ENCODE assay signal across 30 cellular contexts in genomic region chr18:74265546-74266098, GRCh38. TPM values are rescaled to one million over a fixed set of nuclear protein-coding genes. Genes with fewer than 3 reads are reported as not detected.
"Had no signal": no experiment of that assay in that cellular context is flagged by ENCODE, and none has a peak within 500 bp of the region (broad histone marks: within the 10 kb centered on the region; RNA-seq: fewer than 3 reads in every experiment).

No MANE protein-coding gene starts in this region.

- H3K9me3 Mint-ChIP-seq: activated CD4-positive, alpha-beta T cell treated with anti-CD3 and anti-CD28 coated beads, Interleukin-2, amount 10 ng/mL, durations not matched to agents 7 days and 5 days; activated naive CD4-positive, alpha-beta T cell treated with anti-CD3 and anti-CD28 coated beads, Interleukin-2, amount 50 U/mL, for 72 hours; activated T-helper 17 cell treated with anti-CD3 and anti-CD28 coated beads, Interleukin-2, amount 50 U/mL, for 72 hours; dendritic cell treated with granulocyte-macrophage colony-stimulating factor and Interleukin-4, amounts not matched to agents 40 ng/mL and 50 ng/mL, for 4 days; mesothelial cell of epicardium; nephron; T-cell; T-helper 2 cell treated with Interferon-gamma antibody and Interleukin-4, amounts not matched to agents 5 μg/mL and 100 μg/mL, for 36 hours had no signal

- H3K4me3 Mint-ChIP-seq: activated CD4-positive, alpha-beta T cell treated with anti-CD3 and anti-CD28 coated beads, Interleukin-2, amount 10 ng/mL, durations not matched to agents 7 days and 5 days; activated CD8-positive, alpha-beta T cell treated with anti-CD3 and anti-CD28 coated beads, Interleukin-2, amount 10 ng/mL, durations not matched to agents 7 days and 5 days; activated T-helper 17 cell treated with anti-CD3 and anti-CD28 coated beads, Interleukin-2, amount 50 U/mL, for 72 hours; dendritic cell treated with granulocyte-macrophage colony-stimulating factor and Interleukin-4, amounts not matched to agents 40 ng/mL and 50 ng/mL, for 4 days; mesothelial cell of epicardium; nephron; T-cell; T-helper 2 cell treated with Interferon-gamma antibody and Interleukin-4, amounts not matched to agents 5 μg/mL and 100 μg/mL, for 36 hours had no signal

- H3K27ac Mint-ChIP-seq: activated CD4-positive, alpha-beta T cell treated with anti-CD3 and anti-CD28 coated beads, Interleukin-2, amount 10 ng/mL, durations not matched to agents 7 days and 5 days; activated CD8-positive, alpha-beta T cell treated with anti-CD3 and anti-CD28 coated beads, Interleukin-2, amount 10 ng/mL, durations not matched to agents 7 days and 5 days; activated naive CD4-positive, alpha-beta T cell treated with anti-CD3 and anti-CD28 coated beads, Interleukin-2, amount 50 U/mL, for 72 hours; activated T-helper 17 cell treated with anti-CD3 and anti-CD28 coated beads, Interleukin-2, amount 50 U/mL, for 72 hours; dendritic cell treated with granulocyte-macrophage colony-stimulating factor and Interleukin-4, amounts not matched to agents 40 ng/mL and 50 ng/mL, for 4 days; mesothelial cell of epicardium; T-cell; T-helper 2 cell treated with Interferon-gamma antibody and Interleukin-4, amounts not matched to agents 5 μg/mL and 100 μg/mL, for 36 hours had no signal

- H3K4me3 ChIP-seq: heart left ventricle, left lung, pancreas, tibial artery had no signal

- H3K36me3 ChIP-seq: brain microvascular endothelial cell, neutrophil had no signal

- H3K9me3 ChIP-seq: heart left ventricle, left lung, neutrophil, pancreas, tibial artery had no signal

- FAIRE-seq: endometrium, pancreas had no signal

- H3K27me3 Mint-ChIP-seq: activated CD4-positive, alpha-beta T cell treated with anti-CD3 and anti-CD28 coated beads, Interleukin-2, amount 10 ng/mL, durations not matched to agents 7 days and 5 days; activated T-helper 17 cell treated with anti-CD3 and anti-CD28 coated beads, Interleukin-2, amount 50 U/mL, for 72 hours; dendritic cell treated with granulocyte-macrophage colony-stimulating factor and Interleukin-4, amounts not matched to agents 40 ng/mL and 50 ng/mL, for 4 days; T-cell had no signal

- ATAC-seq: activated CD8-positive, alpha-beta T cell treated with anti-CD3 and anti-CD28 coated beads, Interleukin-2, amount 10 ng/mL, durations not matched to agents 7 days and 5 days; activated T-helper 17 cell treated with anti-CD3 and anti-CD28 coated beads, Interleukin-2, amount 50 U/mL, for 72 hours; heart left ventricle; sciatic nerve; stimulated activated naive CD8-positive, alpha-beta T cell treated with anti-CD3 and anti-CD28 coated beads, Interleukin-15, Interleukin-2, amounts not matched to agents 100 U/mL and 50 U/mL, for 24 hours; T-cell had no signal

- H3K4me1 ChIP-seq: tibial artery had no signal

- H3K4me1 Mint-ChIP-seq: activated CD4-positive, alpha-beta T cell treated with anti-CD3 and anti-CD28 coated beads, Interleukin-2, amount 10 ng/mL, durations not matched to agents 7 days and 5 days had no signal

- H3K27me3 ChIP-seq: brain microvascular endothelial cell, heart left ventricle, left lung, neutrophil, pancreas, tibial artery had no signal

- DNase-seq: activated CD4-positive, alpha-beta T cell treated with anti-CD3 and anti-CD28 coated beads, Interleukin-2, amount 10 ng/mL, durations not matched to agents 7 days and 5 days; activated CD4-positive, CD25-positive, alpha-beta regulatory T cell treated with anti-CD3 and anti-CD28 coated beads, Interleukin-2, amount 50 U/mL, for 72 hours; activated CD8-positive, alpha-beta T cell treated with anti-CD3 and anti-CD28 coated beads, Interleukin-2, amount 10 ng/mL, durations not matched to agents 7 days and 5 days; aorta; caudate nucleus; effector CD4-positive, alpha-beta T cell; heart left ventricle; left lung; pancreas; stimulated activated CD4-positive, alpha-beta T cell treated with anti-CD3 and anti-CD28 coated beads, Interleukin-2, amount 100 ng/mL, for 48 hours; stimulated activated naive CD8-positive, alpha-beta T cell treated with anti-CD3 and anti-CD28 coated beads, Interleukin-15, Interleukin-2, amounts not matched to agents 100 U/mL and 50 U/mL, for 24 hours; substantia nigra; T-cell; tibial artery had no signal

- H3K36me3 Mint-ChIP-seq: activated naive CD4-positive, alpha-beta T cell treated with anti-CD3 and anti-CD28 coated beads, Interleukin-2, amount 50 U/mL, for 72 hours had no signal

- H3K27ac ChIP-seq: brain microvascular endothelial cell, heart left ventricle, neutrophil, tibial artery, VCaP had no signal

RNA-seq across cellular contexts. Expression of gene C18orf63, which starts 50.0 kb away (rescaled TPM):
- total RNA-seq: activated CD4-positive, alpha-beta T cell treated with anti-CD3 and anti-CD28 coated beads, Interleukin-2, amount 10 ng/mL, durations not matched to agents 7 days and 5 days; activated CD8-positive, alpha-beta T cell treated with anti-CD3 and anti-CD28 coated beads, Interleukin-2, amount 10 ng/mL, durations not matched to agents 7 days and 5 days; activated naive CD4-positive, alpha-beta T cell treated with anti-CD3 and anti-CD28 coated beads, Interleukin-2, amount 50 U/mL, for 72 hours; activated T-helper 17 cell treated with anti-CD3 and anti-CD28 coated beads, Interleukin-2, amount 50 U/mL, for 72 hours; aorta; epithelial cell of proximal tubule; fibroblast of villous mesenchyme; heart left ventricle; kidney epithelial cell; lung microvascular endothelial cell; mesothelial cell of epicardium; pancreas; sciatic nerve; T-cell; urinary bladder had no signal
- polyA plus RNA-seq: aorta, heart left ventricle, pancreas, urinary bladder had no signal
